Comparison of ENCODE assay signal across 39 cellular contexts in the genomic region with DNA sequence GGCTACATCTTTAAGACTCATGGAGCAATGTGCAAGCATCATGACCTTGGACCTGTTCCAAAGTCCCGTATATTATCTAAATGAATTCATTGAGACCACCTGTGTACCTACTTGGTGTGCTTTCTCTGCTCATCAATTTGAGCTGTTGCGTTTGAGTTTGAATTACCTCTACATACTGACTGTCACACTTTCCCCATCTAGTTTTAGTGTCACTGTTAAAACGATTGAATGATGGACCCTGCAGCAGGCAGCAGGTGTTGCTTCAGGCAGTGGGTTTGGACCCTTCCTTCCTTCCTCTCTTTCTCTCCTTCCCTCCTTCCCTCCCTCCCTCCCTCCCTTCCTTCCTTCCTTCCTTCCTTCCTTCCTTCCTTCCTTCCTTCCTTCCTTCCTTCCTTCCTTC.
"Had no signal": no experiment of that assay in that cellular context is flagged by ENCODE, and none has a peak within 500 bp of the region (broad histone marks: within the 10 kb centered on the region; RNA-seq: fewer than 3 reads in every experiment).

No MANE protein-coding gene starts in this region.

- H3K27me3 Mint-ChIP-seq: activated naive CD4-positive, alpha-beta T cell treated with anti-CD3 and anti-CD28 coated beads, Interleukin-2, amount 10 ng/mL, durations not matched to agents 7 days and 5 days; activated naive CD8-positive, alpha-beta T cell; activated naive CD8-positive, alpha-beta T cell treated with anti-CD3 and anti-CD28 coated beads for 36 hours; activated naive CD8-positive, alpha-beta T cell treated with anti-CD3 and anti-CD28 coated beads, Interleukin-2, amount 10 ng/mL, durations not matched to agents 7 days and 5 days; activated T-cell treated with anti-CD3 and anti-CD28 coated beads, Interleukin-2, amount 50 U/mL, for 24 hours; activated T-helper 17 cell treated with anti-CD3 and anti-CD28 coated beads, Interleukin-2, amount 50 U/mL, for 72 hours; brain had no signal

- H3K27ac ChIP-seq: adrenal gland, ascending aorta, body of pancreas, brain microvascular endothelial cell, breast epithelium, cardiac muscle cell had no signal

- H3K4me1 Mint-ChIP-seq: activated naive CD4-positive, alpha-beta T cell treated with anti-CD3 and anti-CD28 coated beads, Interleukin-2, amount 50 U/mL, for 24 hours; activated naive CD8-positive, alpha-beta T cell treated with anti-CD3 and anti-CD28 coated beads for 36 hours; activated T-helper 17 cell treated with anti-CD3 and anti-CD28 coated beads, Interleukin-2, amount 50 U/mL, for 72 hours; brain; central memory CD8-positive, alpha-beta T cell had no signal

- H3K4me3 ChIP-seq: adrenal gland, ascending aorta, body of pancreas, breast epithelium, cardiac muscle cell had no signal

- H3K27me3 ChIP-seq: adrenal gland, ascending aorta, body of pancreas, brain microvascular endothelial cell, breast epithelium, cardiac muscle cell had no signal

- DNase-seq: activated effector memory CD4-positive, alpha-beta T cell treated with anti-CD3 and anti-CD28 coated beads, Interleukin-2, amount 50 U/mL, for 16 hours; activated effector memory CD4-positive, alpha-beta T cell treated with Interleukin-2 at 50 U/mL for 16 hours; activated gamma-delta T cell; activated gamma-delta T cell treated with Interleukin-2 at 50 U/mL for 16 hours; activated naive CD4-positive, alpha-beta T cell; activated naive CD4-positive, alpha-beta T cell treated with anti-CD3 and anti-CD28 coated beads for 36 hours; activated naive CD4-positive, alpha-beta T cell treated with anti-CD3 and anti-CD28 coated beads, Interleukin-2, amount 10 ng/mL, durations not matched to agents 7 days and 5 days; activated naive CD4-positive, alpha-beta T cell treated with anti-CD3 and anti-CD28 coated beads, Interleukin-2, amount 50 U/mL, for 16 hours; activated naive CD4-positive, alpha-beta T cell treated with Interleukin-2 at 50 U/mL for 16 hours; activated naive CD8-positive, alpha-beta T cell treated with anti-CD3 and anti-CD28 coated beads for 36 hours; activated naive CD8-positive, alpha-beta T cell treated with anti-CD3 and anti-CD28 coated beads, Interleukin-2, amount 10 ng/mL, durations not matched to agents 7 days and 5 days; activated T-cell treated with anti-CD3 and anti-CD28 coated beads, Interleukin-2, amount 50 U/mL, for 24 hours; activated T-cell treated with anti-CD3 and anti-CD28 coated beads, Interleukin-2, amount 50 U/mL, for 4 hours; activated T-cell treated with anti-CD3 and anti-CD28 coated beads, Interleukin-2, amount 50 U/mL, for 48 hours; activated T-cell treated with anti-CD3 and anti-CD28 coated beads, Interleukin-2, amount 50 U/mL, for 72 hours; adrenal gland; amniotic stem cell; amygdala; anterior cingulate cortex; aorta; body of pancreas; brain microvascular endothelial cell; caudate nucleus; central memory CD4-positive, alpha-beta T cell; cerebellar nuclear complex had no signal

- H3K36me3 Mint-ChIP-seq: activated naive CD4-positive, alpha-beta T cell treated with anti-CD3 and anti-CD28 coated beads, Interleukin-2, amount 10 ng/mL, durations not matched to agents 7 days and 5 days; activated naive CD4-positive, alpha-beta T cell treated with anti-CD3 and anti-CD28 coated beads, Interleukin-2, amount 50 U/mL, for 72 hours had no signal

- H3K9me3 Mint-ChIP-seq: activated naive CD4-positive, alpha-beta T cell treated with anti-CD3 and anti-CD28 coated beads for 36 hours; activated naive CD4-positive, alpha-beta T cell treated with anti-CD3 and anti-CD28 coated beads, Interleukin-2, amount 10 ng/mL, durations not matched to agents 7 days and 5 days; activated naive CD4-positive, alpha-beta T cell treated with anti-CD3 and anti-CD28 coated beads, Interleukin-2, amount 50 U/mL, for 24 hours; activated naive CD4-positive, alpha-beta T cell treated with anti-CD3 and anti-CD28 coated beads, Interleukin-2, amount 50 U/mL, for 72 hours; activated naive CD8-positive, alpha-beta T cell treated with anti-CD3 and anti-CD28 coated beads for 36 hours; activated naive CD8-positive, alpha-beta T cell treated with anti-CD3 and anti-CD28 coated beads, Interleukin-2, amount 10 ng/mL, durations not matched to agents 7 days and 5 days; activated T-cell treated with anti-CD3 and anti-CD28 coated beads, Interleukin-2, amount 50 U/mL, for 24 hours; activated T-helper 17 cell treated with anti-CD3 and anti-CD28 coated beads, Interleukin-2, amount 50 U/mL, for 72 hours; activated T-helper 2 cell treated with anti-CD3 and anti-CD28 coated beads, Interferon-gamma antibody, Interleukin-2, Interleukin-4, amounts not matched to agents 10 μg/mL and 5 μg/mL and 100 μg/mL, durations not matched to agents 14 hours and 24 hours and 36 hours had no signal

- H3K9me3 ChIP-seq: adrenal gland, ascending aorta, body of pancreas, breast epithelium had no signal

- ATAC-seq: activated naive CD4-positive, alpha-beta T cell treated with anti-CD3 and anti-CD28 coated beads, Interleukin-2, amount 50 U/mL, for 72 hours; activated T-cell treated with anti-CD3 and anti-CD28 coated beads, Interleukin-2, amount 50 U/mL, for 4 hours; activated T-cell treated with anti-CD3 and anti-CD28 coated beads, Interleukin-2, amount 50 U/mL, for 72 hours; activated T-helper 17 cell treated with anti-CD3 and anti-CD28 coated beads, Interleukin-2, amount 50 U/mL, for 72 hours; body of pancreas had no signal

- H3K4me3 Mint-ChIP-seq: activated naive CD4-positive, alpha-beta T cell treated with anti-CD3 and anti-CD28 coated beads for 36 hours; activated naive CD4-positive, alpha-beta T cell treated with anti-CD3 and anti-CD28 coated beads, Interleukin-2, amount 10 ng/mL, durations not matched to agents 7 days and 5 days; activated naive CD4-positive, alpha-beta T cell treated with anti-CD3 and anti-CD28 coated beads, Interleukin-2, amount 50 U/mL, for 24 hours; activated naive CD8-positive, alpha-beta T cell; activated naive CD8-positive, alpha-beta T cell treated with anti-CD3 and anti-CD28 coated beads for 36 hours; activated naive CD8-positive, alpha-beta T cell treated with anti-CD3 and anti-CD28 coated beads, Interleukin-2, amount 10 ng/mL, durations not matched to agents 7 days and 5 days; activated T-cell treated with anti-CD3 and anti-CD28 coated beads, Interleukin-2, amount 50 U/mL, for 24 hours; activated T-cell treated with anti-CD3 and anti-CD28 coated beads, Interleukin-2, amount 50 U/mL, for 4 hours; activated T-cell treated with anti-CD3 and anti-CD28 coated beads, Interleukin-2, amount 50 U/mL, for 72 hours; activated T-helper 1 cell treated with anti-CD3 and anti-CD28 coated beads, Interleukin-12 subunit alpha, Interleukin-12 subunit beta, Interleukin-2, Interleukin-4 antibody, amounts not matched to agents 30 ng/mL and 10 ng/mL and 1 ng/mL, durations not matched to agents 14 hours and 24 hours and 36 hours; activated T-helper 17 cell treated with anti-CD3 and anti-CD28 coated beads, Interleukin-2, amount 50 U/mL, for 72 hours; brain; central memory CD8-positive, alpha-beta T cell had no signal

- FAIRE-seq: astrocyte, bronchial epithelial cell, colon had no signal

- H3K27ac Mint-ChIP-seq: activated naive CD4-positive, alpha-beta T cell treated with anti-CD3 and anti-CD28 coated beads for 36 hours; activated naive CD4-positive, alpha-beta T cell treated with anti-CD3 and anti-CD28 coated beads, Interleukin-2, amount 10 ng/mL, durations not matched to agents 7 days and 5 days; activated naive CD4-positive, alpha-beta T cell treated with anti-CD3 and anti-CD28 coated beads, Interleukin-2, amount 50 U/mL, for 24 hours; activated naive CD4-positive, alpha-beta T cell treated with anti-CD3 and anti-CD28 coated beads, Interleukin-2, amount 50 U/mL, for 72 hours; activated naive CD8-positive, alpha-beta T cell; activated naive CD8-positive, alpha-beta T cell treated with anti-CD3 and anti-CD28 coated beads for 36 hours; activated naive CD8-positive, alpha-beta T cell treated with anti-CD3 and anti-CD28 coated beads, Interleukin-2, amount 10 ng/mL, durations not matched to agents 7 days and 5 days; activated T-cell treated with anti-CD3 and anti-CD28 coated beads, Interleukin-2, amount 50 U/mL, for 24 hours; activated T-cell treated with anti-CD3 and anti-CD28 coated beads, Interleukin-2, amount 50 U/mL, for 72 hours; activated T-helper 1 cell treated with anti-CD3 and anti-CD28 coated beads, Interleukin-12 subunit alpha, Interleukin-12 subunit beta, Interleukin-2, Interleukin-4 antibody, amounts not matched to agents 30 ng/mL and 10 ng/mL and 1 ng/mL, durations not matched to agents 14 hours and 24 hours and 36 hours; activated T-helper 17 cell treated with anti-CD3 and anti-CD28 coated beads, Interleukin-2, amount 50 U/mL, for 72 hours; activated T-helper 2 cell treated with anti-CD3 and anti-CD28 coated beads, Interferon-gamma antibody, Interleukin-2, Interleukin-4, amounts not matched to agents 10 μg/mL and 5 μg/mL and 100 μg/mL, durations not matched to agents 14 hours and 24 hours and 36 hours; brain had no signal

- H3K36me3 ChIP-seq: adrenal gland, ascending aorta, brain microvascular endothelial cell, breast epithelium, cardiac muscle cell had no signal

- H3K4me1 ChIP-seq: adrenal gland, ascending aorta, body of pancreas, breast epithelium had no signal
